ENCODE assay signal across 23 cellular contexts in the genomic region with DNA sequence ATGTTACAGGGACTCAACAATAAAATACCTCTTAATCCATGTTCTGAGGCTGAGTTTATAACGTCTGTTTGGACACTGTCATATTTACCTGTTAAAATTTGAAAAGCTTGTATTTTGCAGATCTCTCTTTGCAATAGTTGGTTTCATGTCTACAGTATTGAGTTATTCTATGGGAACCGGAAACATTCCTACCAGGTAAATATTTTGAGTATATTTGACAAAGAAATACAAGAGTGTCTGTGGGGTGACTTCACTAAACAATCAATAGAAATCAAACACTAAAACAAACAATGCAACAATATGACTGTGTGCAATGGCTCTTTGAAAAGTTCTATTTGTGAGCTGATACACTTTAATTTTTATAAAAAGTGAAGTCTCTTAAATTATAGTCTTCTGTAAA. TPM values are rescaled to one million over a fixed set of nuclear protein-coding genes. Genes with fewer than 3 reads are reported as not detected.
DNase-seq lines count a peak whose midpoint lies in the region; ATAC-seq, FAIRE-seq and TF ChIP-seq lines count a peak whose summit lies in the region.
"Had no signal": no experiment of that assay in that cellular context is flagged by ENCODE, and none has a peak within 500 bp of the region (broad histone marks: within the 10 kb centered on the region; RNA-seq: fewer than 3 reads in every experiment).

No MANE protein-coding gene starts in this region.

- 77 to 90% (median 81%) methylated on average over 2 of the region's 2 CpGs for WGBS in small intestine, 3 donors

- CTCF ChIA-PET in Panc1 (lab: Charles Lee) = no interaction called here
- CTCF ChIA-PET in activated naive CD4-positive, alpha-beta T cell treated with anti-CD3 and anti-CD28 coated beads for 36 hours (lab: Charles Lee) = interaction anchor here (0.6 kb wide), 1 partner anchor 39 kb away, joined by 3 read pairs; no protein-coding TSS in a partner anchor

- H3K36me3 Mint-ChIP-seq in activated naive CD4-positive, alpha-beta T cell treated with anti-CD3 and anti-CD28 coated beads for 36 hours (ENCODE audit: low read depth) = no peaks in the 10 kb centered on the region
- H3K36me3 Mint-ChIP-seq: CD4-positive, alpha-beta memory T cell had no signal

- in situ Hi-C loops in Panc1 (cut with HindIII; ENCODE audit: low pct_unique_long_range_greater_than_20kb, low sequenced_read_pairs) = no loop called here

- H3K4me1 ChIP-seq in Panc1 (ENCODE audit: control insufficient read depth, insufficient read depth, low read length) (peaks cover 10% of the 10 kb centered on the region), small intestine (ENCODE audit: control insufficient read depth in 2 of 2, insufficient read depth in 1 of 2, low read depth in 1 of 2, low read length in 1 of 2) (no peaks in the 10 kb centered on the region)

- no TSS peak for BruUV-seq in Panc1 (replicated peaks; lab: Mats Ljungman, UMichigan)

- H3K9me3 ChIP-seq in Panc1 (ENCODE audit: control insufficient read depth, insufficient read depth, low read depth, low read length) (no peaks in the 10 kb centered on the region), small intestine (ENCODE audit: control insufficient read depth, low read depth) (no peaks in the 10 kb centered on the region)

- no peaks in the 10 kb centered on the region for H3K27me3 ChIP-seq in Panc1 (ENCODE audit: control insufficient read depth, insufficient read depth, low read length)
- no peaks in the 10 kb centered on the region for H3K27me3 ChIP-seq in small intestine (ENCODE audit: control insufficient read depth in 2 of 2, insufficient read depth in 2 of 2, low read length in 2 of 2)

- peak; percentile 64; the same call in 1 of the 2 replicates for ATAC-seq in Panc1
- ATAC-seq in GM21723 (IDR thresholded peaks at IDR 0.05; ENCODE audit: unreplicated experiment) = no peak

- no peak for TF ChIP-seq CTCF in Panc1 (IDR thresholded peaks at IDR 0.05)

- H3K36me3 ChIP-seq in Panc1 (ENCODE audit: control insufficient read depth, insufficient read depth, low read length) = no peaks in the 10 kb centered on the region
- no peaks in the 10 kb centered on the region for H3K36me3 ChIP-seq in small intestine (ENCODE audit: control insufficient read depth in 2 of 2, insufficient read depth in 2 of 2, low read length in 2 of 2)

- no peaks in the 10 kb centered on the region for H3K27me3 Mint-ChIP-seq in activated naive CD4-positive, alpha-beta T cell treated with anti-CD3 and anti-CD28 coated beads for 36 hours (ENCODE audit: low read depth)
- H3K27me3 Mint-ChIP-seq: CD4-positive, alpha-beta memory T cell had no signal

- no peak overlapping the region for H3K4me3 Mint-ChIP-seq in activated naive CD4-positive, alpha-beta T cell treated with anti-CD3 and anti-CD28 coated beads for 36 hours
- H3K4me3 Mint-ChIP-seq: CD4-positive, alpha-beta memory T cell; T-helper 1 cell treated with Interleukin-12 subunit alpha and Interleukin-12 subunit beta and Interleukin-4 antibody, amounts not matched to agents 30 μg/mL and 1 μg/mL, for 36 hours had no signal

- peaks cover 3% of the 10 kb centered on the region for H3K9me3 Mint-ChIP-seq in activated naive CD4-positive, alpha-beta T cell treated with anti-CD3 and anti-CD28 coated beads for 36 hours
- H3K9me3 Mint-ChIP-seq: T-helper 1 cell treated with Interleukin-12 subunit alpha and Interleukin-12 subunit beta and Interleukin-4 antibody, amounts not matched to agents 30 μg/mL and 1 μg/mL, for 36 hours had no signal

- POLR2A ChIA-PET in Panc1 (lab: Charles Lee) = no interaction called here

- no peaks in the 10 kb centered on the region for H3K4me1 Mint-ChIP-seq in activated naive CD4-positive, alpha-beta T cell treated with anti-CD3 and anti-CD28 coated beads for 36 hours (ENCODE audit: low read depth)
- H3K4me1 Mint-ChIP-seq: CD4-positive, alpha-beta memory T cell had no signal

- H3K27ac ChIP-seq in Panc1 (ENCODE audit: low read length) (peak overlapping the region; percentile 76; the same call in 1 of the 2 replicates), small intestine (ENCODE audit: low read depth in 1 of 2, low read length in 1 of 2) (no peak overlapping the region)
- H3K27ac ChIP-seq: HL-60, PC-9, RWPE1 had no signal

- DNase-seq in NCI-H510A treated with DMSO at 0.1 percent for 48 hours (lab: John Stamatoyannopoulos, UW) (peak; percentile 69), NCI-H510A (lab: John Stamatoyannopoulos, UW) (no peak), HuH-7.5 (ENCODE audit: low spot score) (peak; percentile 4), Panc1 (ENCODE audit: low read depth, low spot score) (no peak), small intestine (no peak)
- DNase-seq in activated naive CD4-positive, alpha-beta T cell treated with anti-CD3 and anti-CD28 coated beads for 36 hours = no peak
- DNase-seq: C1 segment of cervical spinal cord; CD4-positive, alpha-beta memory T cell; COR-L47; Karpas-422; NCI-H1694 treated with DMSO at 0.1 percent for 48 hours; NCI-H2107; NCI-H82; NK-92 treated with Interleukin-12 subunit alpha and Interleukin-12 subunit beta, amount 100 ng/mL, for 24 hours; PC-9; SHP77 treated with DMSO at 0.1 percent for 48 hours; SW 1271; T-helper 9 cell had no signal

- H3K27ac Mint-ChIP-seq in activated naive CD4-positive, alpha-beta T cell treated with anti-CD3 and anti-CD28 coated beads for 36 hours = no peak overlapping the region
- H3K27ac Mint-ChIP-seq: CD4-positive, alpha-beta memory T cell; T-helper 1 cell treated with Interleukin-12 subunit alpha and Interleukin-12 subunit beta and Interleukin-4 antibody, amounts not matched to agents 30 μg/mL and 1 μg/mL, for 36 hours had no signal

- peak; percentile 49 for FAIRE-seq in small intestine (lab: Jason Lieb, UNC)
- FAIRE-seq: H54 had no signal

- H3K4me3 ChIP-seq in Panc1 (ENCODE audit: low read depth in 2 of 2, low read length in 2 of 2) (no peak overlapping the region), small intestine (ENCODE audit: low read depth in 1 of 2, low read length in 2 of 2) (no peak overlapping the region)
- H3K4me3 ChIP-seq: PC-9 had no signal

- intact Hi-C loops in Panc1 (cut with micrococcal nuclease; ENCODE audit: unreplicated experiment) = no loop called here
- intact Hi-C loops in activated naive CD4-positive, alpha-beta T cell treated with anti-CD3 and anti-CD28 coated beads for 36 hours (cut with micrococcal nuclease) = no loop called here

RNA-seq across cellular contexts. Expression of gene CXCL8, which starts 47.7 kb away (rescaled TPM):
- 0.82 TPM for total RNA-seq in Panc1 (2021; ENCODE audit: unreplicated experiment)
- polyA plus RNA-seq in Panc1 (2012; ENCODE audit: insufficient read length) = 1.4 TPM
- 1 to 10 TPM; 2.2 to 8.6 (median 2.4) TPM for polyA plus RNA-seq in small intestine
- total RNA-seq in activated naive CD4-positive, alpha-beta T cell treated with anti-CD3 and anti-CD28 coated beads for 36 hours = not detected

Comparison
In these comparisons a context has a peak if more than half of its experiments do, and no peak if none do; other contexts are left out.
1. DNase-seq: peak in NCI-H510A treated with DMSO at 0.1 percent for 48 hours (single experiment) and HuH-7.5 (single experiment); none in NCI-H510A (single experiment), Panc1 (single experiment), small intestine (single experiment) and activated naive CD4-positive, alpha-beta T cell treated with anti-CD3 and anti-CD28 coated beads for 36 hours (single experiment).